In genomic region chr2:134287323-134287722, GRCh38 we compare ENCODE assay signal across 12 cellular contexts. TPM values are rescaled to one million over a fixed set of nuclear protein-coding genes. Genes with fewer than 3 reads are reported as not detected.
DNase-seq lines count a peak whose midpoint lies in the region; ATAC-seq and TF ChIP-seq lines count a peak whose summit lies in the region.
"Had no signal": no experiment of that assay in that cellular context is flagged by ENCODE, and none has a peak within 500 bp of the region (broad histone marks: within the 10 kb centered on the region; RNA-seq: fewer than 3 reads in every experiment).

No MANE protein-coding gene starts in this region.

- peaks cover 80 to 100% (median 98%) of the 10 kb centered on the region in 10 experiments for H3K4me1 ChIP-seq in BLaER1 treated with 17β-estradiol and CSF1 and Interleukin-3, amounts not matched to agents 10 nM and 100 nM
- H3K4me1 ChIP-seq in Loucy (ENCODE audit: insufficient read depth, low read length, poor library complexity, severe bottlenecking), result peaks cover 99% of the 10 kb centered on the region

- H2AFZ ChIP-seq in Loucy (ENCODE audit: low read length), result no peak overlapping the region

- H3K9me3 Mint-ChIP-seq in nephron progenitor cell, result no peaks in the 10 kb centered on the region

- H3F3A ChIP-seq in Loucy (ENCODE audit: low read depth), result peaks cover 26% of the 10 kb centered on the region

- H3K27me3 Mint-ChIP-seq in nephron progenitor cell (ENCODE audit: low read depth, poor library complexity), result no peaks in the 10 kb centered on the region

- ATAC-seq in GM18870 (IDR thresholded peaks at IDR 0.05; ENCODE audit: unreplicated experiment) (peak; percentile 45), HG02852 (IDR thresholded peaks at IDR 0.05; ENCODE audit: unreplicated experiment) (peak; percentile 33)
- ATAC-seq: upper lobe of right lung had no signal

- H3K79me2 ChIP-seq in Loucy (ENCODE audit: insufficient read depth, low read length), result peaks cover 74% of the 10 kb centered on the region

- H4K20me1 ChIP-seq in BLaER1 treated with 17β-estradiol and CSF1 and Interleukin-3, amounts not matched to agents 10 nM and 100 nM, result peaks cover 0 to 95% (median 0%) of the 10 kb centered on the region in 11 experiments; a peak in 4 of 22 replicates
- H4K20me1 ChIP-seq in Loucy (ENCODE audit: insufficient read depth, low read length, poor library complexity, severe bottlenecking), result no peaks in the 10 kb centered on the region

- no peak overlapping the region for H3K27ac Mint-ChIP-seq in nephron progenitor cell

- peaks cover under 1% of the 10 kb centered on the region for H3K36me3 Mint-ChIP-seq in nephron progenitor cell (ENCODE audit: low read depth)

- H3K9me2 ChIP-seq in Loucy (replicated peaks; ENCODE audit: low read depth, low read length), result no peaks in the 10 kb centered on the region

- TF ChIP-seq CTCF in Loucy (conservative IDR thresholded peaks at IDR 0.05; ENCODE audit: low read length), result no peak
- no peak for TF ChIP-seq CTCF in nephron progenitor cell (IDR thresholded peaks at IDR 0.05)

- peak overlapping the region in 6 of 11 experiments; percentile 6 to 72 (median 58); a peak in 10 of 22 replicates for H3K9ac ChIP-seq in BLaER1 treated with 17β-estradiol and CSF1 and Interleukin-3, amounts not matched to agents 10 nM and 100 nM
- peak overlapping the region; percentile 20 for H3K9ac ChIP-seq in Loucy (ENCODE audit: low read depth, low read length, poor library complexity, severe bottlenecking)

- peak overlapping the region; percentile 71 to 94 (median 90) for H3K4me2 ChIP-seq in BLaER1 treated with 17β-estradiol and CSF1 and Interleukin-3, amounts not matched to agents 10 nM and 100 nM
- peak overlapping the region; percentile 23 for H3K4me2 ChIP-seq in Loucy (ENCODE audit: low read depth, low read length, poor library complexity, severe bottlenecking)

- peaks cover 0 to 15% (median 0%) of the 10 kb centered on the region in 11 experiments; a peak in 5 of 22 replicates for H3K36me3 ChIP-seq in BLaER1 treated with 17β-estradiol and CSF1 and Interleukin-3, amounts not matched to agents 10 nM and 100 nM
- H3K36me3 ChIP-seq in Loucy (ENCODE audit: insufficient read depth, low read length), result no peaks in the 10 kb centered on the region
- H3K36me3 ChIP-seq: upper lobe of right lung had no signal

- H3K4me3 ChIP-seq in BLaER1 treated with 17β-estradiol and CSF1 and Interleukin-3, amounts not matched to agents 10 nM and 100 nM, result peak overlapping the region in 2 of 10 experiments; percentile 1 to 10; a peak in 1 of 20 replicates
- no peak overlapping the region for H3K4me3 ChIP-seq in Loucy (ENCODE audit: low read length, poor library complexity, severe bottlenecking)
- H3K4me3 ChIP-seq: upper lobe of right lung had no signal

- no peak overlapping the region for H3K4me3 Mint-ChIP-seq in nephron progenitor cell

- H3K27me3 ChIP-seq in BLaER1 treated with 17β-estradiol and CSF1 and Interleukin-3, amounts not matched to agents 10 nM and 100 nM, result no peaks in the 10 kb centered on the region
- no peaks in the 10 kb centered on the region for H3K27me3 ChIP-seq in Loucy (ENCODE audit: insufficient read depth, low read length, poor library complexity, severe bottlenecking)
- H3K27me3 ChIP-seq: upper lobe of right lung had no signal

- no peak for DNase-seq in NCI-H1092 (lab: John Stamatoyannopoulos, UW)
- DNase-seq in nephron progenitor cell, result no peak
- DNase-seq in DMS79 treated with DMSO at 0.1 percent for 48 hours (lab: John Stamatoyannopoulos, UW), result no peak
- no peak for DNase-seq in SK-N-DZ (ENCODE audit: low spot score)
- DNase-seq: anterior cingulate cortex, mammary epithelial cell, NCI-H345, upper lobe of right lung had no signal

- H3K4me1 Mint-ChIP-seq in nephron progenitor cell, result peaks cover 32% of the 10 kb centered on the region

- peak overlapping the region in 9 of 11 experiments; percentile 12 to 89 (median 77); a peak in 17 of 22 replicates for H3K27ac ChIP-seq in BLaER1 treated with 17β-estradiol and CSF1 and Interleukin-3, amounts not matched to agents 10 nM and 100 nM
- H3K27ac ChIP-seq: upper lobe of right lung had no signal

- H3K9me3 ChIP-seq in BLaER1 treated with 17β-estradiol and CSF1 and Interleukin-3, amounts not matched to agents 10 nM and 100 nM (replicated peaks in 1 of 11), result no peaks in the 10 kb centered on the region
- no peaks in the 10 kb centered on the region for H3K9me3 ChIP-seq in Loucy (ENCODE audit: insufficient read depth, low read depth, low read length)
- H3K9me3 ChIP-seq: upper lobe of right lung had no signal

RNA-seq across cellular contexts. Expression of gene MGAT5, which starts 33.5 kb away (rescaled TPM):
- polyA plus RNA-seq in SK-N-DZ (2014; cell fraction: cytosol; rRNA removed), result 37.1 and 55.6 TPM in 2 replicates
- 20.4 and 23.6 TPM in 2 replicates for polyA plus RNA-seq in SK-N-DZ (2014; cell fraction: nucleus; rRNA removed)
